Comparison of ENCODE assay signal across 12 cellular contexts in genomic region chr4:38872620-38873019, GRCh38. TPM values are rescaled to one million over a fixed set of nuclear protein-coding genes. Genes with fewer than 3 reads are reported as not detected.
DNase-seq lines count a peak whose midpoint lies in the region; ATAC-seq and TF ChIP-seq lines count a peak whose summit lies in the region.
"Had no signal": no experiment of that assay in that cellular context is flagged by ENCODE, and none has a peak within 500 bp of the region (broad histone marks: within the 10 kb centered on the region; RNA-seq: fewer than 3 reads in every experiment).

No MANE protein-coding gene starts in this region.

- no peak overlapping the region for H3K27ac Mint-ChIP-seq in nephron progenitor cell
- H3K27ac Mint-ChIP-seq: activated CD8-positive, alpha-beta memory T cell treated with anti-CD3 and anti-CD28 coated beads, Interleukin-2, amount 10 ng/mL, durations not matched to agents 7 days and 5 days; endodermal cell; H9 had no signal

- H3K9me3 ChIP-seq in right lobe of liver (no peaks in the 10 kb centered on the region), transverse colon (no peaks in the 10 kb centered on the region)

- TF ChIP-seq POLR2A in right lobe of liver (IDR thresholded peaks at IDR 0.05) = peak; percentile 21
- TF ChIP-seq POLR2A in transverse colon (IDR thresholded peaks at IDR 0.05) = no peak

- peak overlapping the region; percentile 34 to 91 (median 88) for H3K27ac ChIP-seq in right lobe of liver
- peak overlapping the region; percentile 93 to 98 (median 97) for H3K27ac ChIP-seq in transverse colon

- WGBS in right lobe of liver (ENCODE audit: insufficient coverage, low coverage, low lambda C conversion rate, missing lambda C conversion rate) = 21% methylated on average over 5 of the region's 5 CpGs
- 35 to 39% methylated on average over 4 to 5 of the region's 5 CpGs for WGBS in transverse colon (ENCODE audit: low coverage in 1 of 2), 2 donors

- H3K4me1 ChIP-seq in right lobe of liver = peaks cover 0 to 60% (median 20%) of the 10 kb centered on the region in 4 donors
- H3K4me1 ChIP-seq in transverse colon = peaks cover 14 to 53% (median 38%) of the 10 kb centered on the region in 4 donors

- no peaks in the 10 kb centered on the region for H3K27me3 ChIP-seq in right lobe of liver
- no peaks in the 10 kb centered on the region for H3K27me3 ChIP-seq in transverse colon

- H3K4me3 ChIP-seq in right lobe of liver (peak overlapping the region in 1 of 3 donors; percentile 5), transverse colon (no peak overlapping the region)

- H3K9me3 Mint-ChIP-seq in nephron progenitor cell = peaks cover 31% of the 10 kb centered on the region

- intact Hi-C loops in right lobe of liver (cut with DNase I) = no loop called here
- intact Hi-C loops in transverse colon (cut with DNase I; ENCODE audit: low total_unique reads) = no loop called here

- peaks cover 43% of the 10 kb centered on the region for H3K4me1 Mint-ChIP-seq in nephron progenitor cell

- H3K27me3 Mint-ChIP-seq in nephron progenitor cell (ENCODE audit: low read depth, poor library complexity) = peaks cover 3% of the 10 kb centered on the region

- in situ Hi-C loops in transverse colon (cut with MboI; ENCODE audit: low pct_ligation_motif_present in 1 of 4, low pct_unique_long_range_greater_than_20kb in 1 of 4, low sequenced_read_pairs in 3 of 4) = no loop called here

- peaks cover 41% of the 10 kb centered on the region for H3K36me3 Mint-ChIP-seq in nephron progenitor cell (ENCODE audit: low read depth)
- H3K36me3 Mint-ChIP-seq: activated CD8-positive, alpha-beta memory T cell treated with anti-CD3 and anti-CD28 coated beads, Interleukin-2, amount 10 ng/mL, durations not matched to agents 7 days and 5 days had no signal

- ATAC-seq in right lobe of liver = peak; percentile 80 to 89 (median 84)
- ATAC-seq: activated CD8-positive, alpha-beta memory T cell treated with anti-CD3 and anti-CD28 coated beads, Interleukin-2, amount 10 ng/mL, durations not matched to agents 7 days and 5 days had no signal

- TF ChIP-seq EP300 in transverse colon (IDR thresholded peaks at IDR 0.05; ENCODE audit: low read depth) = peak; percentile 13

- DNase-seq in DMS 273 (lab: John Stamatoyannopoulos, UW; ENCODE audit: unreplicated experiment) (peak; percentile 38), DMS 273 treated with DMSO at 0.1 percent for 48 hours (lab: John Stamatoyannopoulos, UW) (no peak), amniotic epithelial cell (ENCODE audit: low read depth) (peak; percentile 18), right lobe of liver (peak; percentile 58 to 87 (median 74)), transverse colon (peak; percentile 50), GM19238 (ENCODE audit: insufficient read length, low spot score) (no peak), SK-N-DZ (ENCODE audit: low spot score) (no peak), nephron progenitor cell (no peak)
- DNase-seq: 8988T; activated CD8-positive, alpha-beta memory T cell treated with anti-CD3 and anti-CD28 coated beads, Interleukin-2, amount 10 ng/mL, durations not matched to agents 7 days and 5 days; endodermal cell; H9 had no signal

- no peak overlapping the region for H3K4me3 Mint-ChIP-seq in nephron progenitor cell
- H3K4me3 Mint-ChIP-seq: activated CD8-positive, alpha-beta memory T cell treated with anti-CD3 and anti-CD28 coated beads, Interleukin-2, amount 10 ng/mL, durations not matched to agents 7 days and 5 days; endodermal cell; H9 had no signal

- H3K36me3 ChIP-seq in right lobe of liver = peaks cover 0 to 9% (median 4%) of the 10 kb centered on the region in 4 donors
- no peaks in the 10 kb centered on the region for H3K36me3 ChIP-seq in transverse colon

- TF ChIP-seq CTCF in right lobe of liver (IDR thresholded peaks at IDR 0.05) (no peak), transverse colon (IDR thresholded peaks at IDR 0.05) (no peak), nephron progenitor cell (IDR thresholded peaks at IDR 0.05) (no peak)

RNA-seq across cellular contexts. Expression of gene FAM114A1, which starts 5.0 kb away (rescaled TPM):
- total RNA-seq in right lobe of liver = 10 to 100 TPM; 55.3 to 88.9 (median 69.4) TPM
- 100 to 1,000 TPM in 3 of 4 donors, 10 to 100 TPM in 1; 52.4 to 121 (median 115) TPM for total RNA-seq in transverse colon
- polyA plus RNA-seq in SK-N-DZ (2014; cell fraction: cytosol; rRNA removed) = 5.1 and 10.9 TPM in 2 replicates
- 6.9 and 13.3 TPM in 2 replicates for polyA plus RNA-seq in SK-N-DZ (2014; cell fraction: nucleus; rRNA removed)

RNA-seq across cellular contexts. Expression of gene TLR6, which starts 16.0 kb away (rescaled TPM):
- 1 to 10 TPM; 1.2 to 3.4 (median 2.4) TPM for total RNA-seq in right lobe of liver
- total RNA-seq in transverse colon = 1 to 10 TPM; 1.6 to 5.9 (median 3.3) TPM
- polyA plus RNA-seq in SK-N-DZ (2014; cell fraction: cytosol; rRNA removed) = not detected in 2 replicates
- polyA plus RNA-seq in SK-N-DZ (2014; cell fraction: nucleus; rRNA removed) = not detected in 2 replicates

Comparison
In these comparisons a context has a peak if more than half of its experiments do, and no peak if none do; other contexts are left out.
1. DNase-seq: peak in DMS 273 (single experiment), amniotic epithelial cell (single experiment), right lobe of liver (3 of 3) and transverse colon (single experiment); none in DMS 273 treated with DMSO at 0.1 percent for 48 hours (single experiment), GM19238 (single experiment), SK-N-DZ (single experiment) and nephron progenitor cell (single experiment).